In genomic region chr4:18022572-18023039, GRCh38 we compare ENCODE assay signal across 1 cellular context.
TF ChIP-seq lines count a peak whose summit lies in the region.

No MANE protein-coding gene starts in this region.

TF ChIP-seq in HepG2, 621 proteins besides CTCF, POLR2A, EP300 and RAD21 (continued from another document):
- TF ChIP-seq THYN1 (CRISPR knock-in tag; IDR thresholded peaks at IDR 0.05; ENCODE audit: borderline replicate concordance, low read depth) (0 out of 2 replicates have a peak, but pooled peaks have one; percentile 2), ZSCAN29 (CRISPR knock-in tag; conservative IDR thresholded peaks at IDR 0.05) (0 out of 2 replicates have a peak, but pooled peaks have one; percentile 8), ZNF383 (CRISPR knock-in tag; IDR thresholded peaks at IDR 0.05; ENCODE audit: borderline replicate concordance) (0 out of 2 replicates have a peak, but pooled peaks have one; percentile 12), NFKBIZ (CRISPR knock-in tag; IDR thresholded peaks at IDR 0.05) (no peak), ZNF414 (CRISPR knock-in tag; IDR thresholded peaks at IDR 0.05) (peak; percentile 15; the same call in 1 of the 2 replicates), KAT2B (IDR thresholded peaks at IDR 0.05; ENCODE audit: borderline replicate concordance, low read depth, low read length) (no peak), REPIN1 (CRISPR knock-in tag; IDR thresholded peaks at IDR 0.05; ENCODE audit: borderline replicate concordance, low read depth) (0 out of 2 replicates have a peak, but pooled peaks have one; percentile 8)
